Comparison of ENCODE assay signal across 18 cellular contexts in the genomic region with DNA sequence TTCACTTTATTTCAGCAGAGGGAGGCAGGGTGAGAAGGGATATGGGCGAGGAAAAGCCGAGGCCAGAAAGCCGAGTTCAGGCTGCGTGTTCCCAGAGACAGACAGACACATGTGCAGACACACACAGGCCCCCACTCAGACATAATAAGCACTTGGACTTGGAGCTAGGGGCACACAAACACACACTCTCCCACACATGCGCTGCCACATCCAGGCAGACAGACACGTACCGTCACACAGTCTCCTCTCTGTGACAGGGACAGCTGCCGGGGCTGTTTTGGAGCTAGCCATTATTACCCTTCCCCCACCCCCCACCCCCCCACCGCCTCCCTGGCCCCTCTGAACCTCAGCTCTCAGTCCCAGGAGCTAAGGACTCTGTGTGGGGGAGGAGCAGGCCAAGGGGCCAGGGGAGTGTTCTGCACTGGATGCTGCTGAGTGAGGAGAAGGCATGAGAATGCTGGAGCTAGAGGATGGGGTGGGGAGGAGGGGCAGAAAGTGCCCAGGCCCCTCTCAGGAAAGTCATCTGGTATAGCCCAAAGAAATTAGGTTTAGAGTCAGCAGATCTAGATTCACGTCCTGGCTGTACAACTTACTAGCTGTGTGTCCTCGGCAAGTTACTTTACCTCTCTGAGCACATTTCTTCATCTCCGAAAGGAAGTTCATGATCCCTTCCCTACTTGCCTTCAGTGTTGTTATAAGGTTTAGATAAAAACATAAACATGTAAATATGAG. TPM values are rescaled to one million over a fixed set of nuclear protein-coding genes. Genes with fewer than 3 reads are reported as not detected.
DNase-seq lines count a peak whose midpoint lies in the region; ATAC-seq, FAIRE-seq and TF ChIP-seq lines count a peak whose summit lies in the region.
"Had no signal": no experiment of that assay in that cellular context is flagged by ENCODE, and none has a peak within 500 bp of the region (broad histone marks: within the 10 kb centered on the region; RNA-seq: fewer than 3 reads in every experiment).

No MANE protein-coding gene starts in this region.

- H2BK120ac ChIP-seq in IMR-90 (ENCODE audit: low read depth, low read length) (no peak overlapping the region), trophoblast cell (ENCODE audit: insufficient read depth, low read length, poor library complexity) (no peak overlapping the region)

- 0 out of 2 replicates have a peak, but pooled peaks cover 7% of the 10 kb centered on the region for H3K9me1 ChIP-seq in IMR-90 (ENCODE audit: insufficient read depth, low read length)

- no peak overlapping the region for H3K14ac ChIP-seq in IMR-90 (replicated peaks; ENCODE audit: low read depth, low read length)
- H3K14ac ChIP-seq in trophoblast cell (ENCODE audit: low read length), result no peak overlapping the region

- in situ Hi-C loops in IMR-90 (cut with MboI; ENCODE audit: low sequenced_read_pairs), result no loop called here

- peaks cover 71% of the 10 kb centered on the region for H3K27me3 Mint-ChIP-seq in CD4-positive, alpha-beta T cell
- peaks cover 54% of the 10 kb centered on the region for H3K27me3 Mint-ChIP-seq in astrocyte (ENCODE audit: low read depth, unreplicated experiment)

- no CpG with 5 or more reads among the region's 12 CpGs for WGBS in IMR-90 (ENCODE audit: extremely low coverage in 2 of 2, insufficient read length in 1 of 2), 2 experiments
- WGBS in trophoblast cell (ENCODE audit: extremely low coverage, insufficient coverage, insufficient read length), result no CpG with 5 or more reads among the region's 12 CpGs
- 74 to 92% (median 75%) methylated on average over 10 to 12 of the region's 12 CpGs for WGBS in adrenal gland, 4 donors

- H3K4me3 ChIP-seq in IMR-90 (ENCODE audit: insufficient read depth, low read depth, low read length), result no peak overlapping the region
- H3K4me3 ChIP-seq in astrocyte (ENCODE audit: insufficient read depth, low read depth, low read length), result no peak overlapping the region
- peak overlapping the region; percentile 9 for H3K4me3 ChIP-seq in trophoblast cell (ENCODE audit: low read depth, low read length)
- no peak overlapping the region for H3K4me3 ChIP-seq in adrenal gland
- H3K4me3 ChIP-seq: GM23338 had no signal

- H2BK15ac ChIP-seq in IMR-90 (ENCODE audit: low read depth, low read length), result no peak overlapping the region

- no peak overlapping the region; the same call in 1 of the 2 replicates for H2AK5ac ChIP-seq in IMR-90 (ENCODE audit: low read depth, low read length)
- no peak overlapping the region for H2AK5ac ChIP-seq in trophoblast cell (ENCODE audit: low read length)

- H2BK20ac ChIP-seq in IMR-90 (ENCODE audit: low read depth, low read length), result no peak overlapping the region

- H3K9ac ChIP-seq in IMR-90 (ENCODE audit: low read depth, low read length), result no peak overlapping the region
- no peak overlapping the region for H3K9ac ChIP-seq in astrocyte (ENCODE audit: low read length)
- H3K9ac ChIP-seq in trophoblast cell (ENCODE audit: low read length), result no peak overlapping the region

- no peak for TF ChIP-seq POLR2A in IMR-90 (IDR thresholded peaks at IDR 0.05; ENCODE audit: low read depth, low read length)
- TF ChIP-seq POLR2A in adrenal gland (IDR thresholded peaks at IDR 0.05), result no peak

- H4K8ac ChIP-seq in IMR-90 (ENCODE audit: low read depth in 2 of 2, low read length in 2 of 2) (no peak overlapping the region), trophoblast cell (ENCODE audit: low read depth, low read length) (no peak overlapping the region)

- H3K56ac ChIP-seq in IMR-90 (ENCODE audit: extremely low read depth, insufficient read depth, low read length), result no peak overlapping the region

- H4K5ac ChIP-seq in IMR-90 (ENCODE audit: low read depth, low read length), result no peak overlapping the region

- H3K18ac ChIP-seq in IMR-90 (ENCODE audit: low read depth, low read length), result no peak overlapping the region
- H3K18ac ChIP-seq in trophoblast cell (ENCODE audit: low read length), result no peak overlapping the region

- FAIRE-seq in astrocyte (lab: Jason Lieb, UNC), result no peak
- FAIRE-seq: GM12892 had no signal

- peaks cover 4% of the 10 kb centered on the region for H3K4me1 Mint-ChIP-seq in CD4-positive, alpha-beta T cell (ENCODE audit: low read depth)
- peaks cover 10% of the 10 kb centered on the region for H3K4me1 Mint-ChIP-seq in astrocyte (ENCODE audit: low read depth, unreplicated experiment)

- H3K4me1 ChIP-seq in IMR-90 (ENCODE audit: control insufficient read depth, insufficient read depth, low read length), result peaks cover 2% of the 10 kb centered on the region; the same call in 1 of the 2 replicates
- peaks cover 21% of the 10 kb centered on the region for H3K4me1 ChIP-seq in astrocyte (ENCODE audit: insufficient read depth, low read length)
- peaks cover 12 to 16% of the 10 kb centered on the region in 2 experiments for H3K4me1 ChIP-seq in trophoblast cell (ENCODE audit: control insufficient read depth in 1 of 2, insufficient read depth in 2 of 2, low read length in 2 of 2)
- H3K4me1 ChIP-seq in adrenal gland (replicated peaks in 1 of 2), result peaks cover 17 to 18% of the 10 kb centered on the region in 2 donors

- CTCF ChIA-PET in CD4-positive, alpha-beta T cell (lab: Charles Lee), result interaction anchor here (0.5 to 1.1 kb wide), 2 partner anchors 12 to 15 kb away, joined by 3 read pairs; no protein-coding TSS in a partner anchor
- CTCF ChIA-PET in IMR-90 (lab: Yijun Ruan, JAX), result interaction anchor here (0.8 to 1.5 kb wide), 2 partner anchors 112 to 118 kb away, joined by 3 read pairs; no protein-coding TSS in a partner anchor

- H4K12ac ChIP-seq in trophoblast cell (ENCODE audit: low read depth, low read length), result no peak overlapping the region

- H3K9me3 ChIP-seq in CD4-positive, alpha-beta T cell (ENCODE audit: control insufficient read depth, low read length), result no peaks in the 10 kb centered on the region
- no peaks in the 10 kb centered on the region for H3K9me3 ChIP-seq in IMR-90 (ENCODE audit: control insufficient read depth, insufficient read depth, low read length)
- no peaks in the 10 kb centered on the region for H3K9me3 ChIP-seq in astrocyte (ENCODE audit: insufficient read depth, low read depth, low read length)
- H3K9me3 ChIP-seq in trophoblast cell (ENCODE audit: insufficient read depth, low read depth, low read length), result peaks cover 2% of the 10 kb centered on the region
- no peaks in the 10 kb centered on the region for H3K9me3 ChIP-seq in adrenal gland (replicated peaks in 1 of 3)

- H2AFZ ChIP-seq in IMR-90 (replicated peaks; ENCODE audit: low read length, poor library complexity) (peak overlapping the region; percentile 54), astrocyte (ENCODE audit: low read depth, low read length) (no peak overlapping the region), trophoblast cell (ENCODE audit: insufficient read depth, low read length, poor library complexity) (no peak overlapping the region)
- H2AFZ ChIP-seq: GM23338 had no signal

- peak overlapping the region; percentile 12 for H3K4me3 Mint-ChIP-seq in CD4-positive, alpha-beta T cell
- peak overlapping the region; percentile 42 for H3K4me3 Mint-ChIP-seq in astrocyte (ENCODE audit: unreplicated experiment)
- H3K4me3 Mint-ChIP-seq: GM23338 had no signal

- H3K79me2 ChIP-seq in astrocyte (ENCODE audit: insufficient read depth, low read length) (no peaks in the 10 kb centered on the region), trophoblast cell (ENCODE audit: control insufficient read depth, insufficient read depth, low read length, poor library complexity) (no peaks in the 10 kb centered on the region)

- H3K23ac ChIP-seq in IMR-90 (ENCODE audit: low read depth, low read length) (no peak overlapping the region), trophoblast cell (ENCODE audit: low read length) (no peak overlapping the region)

- H4K20me1 ChIP-seq in IMR-90 (ENCODE audit: insufficient read depth, low read length), result peaks cover 4% of the 10 kb centered on the region
- no peaks in the 10 kb centered on the region for H4K20me1 ChIP-seq in astrocyte (ENCODE audit: insufficient read depth, low read length)

- H3K36me3 ChIP-seq in IMR-90 (ENCODE audit: control insufficient read depth, insufficient read depth, low read length) (no peaks in the 10 kb centered on the region), astrocyte (ENCODE audit: insufficient read depth, low read length) (no peaks in the 10 kb centered on the region), trophoblast cell (ENCODE audit: control insufficient read depth in 1 of 2, insufficient read depth in 2 of 2, low read length in 2 of 2) (no peaks in the 10 kb centered on the region), adrenal gland (replicated peaks in 1 of 2) (no peaks in the 10 kb centered on the region)

- DNase-seq in CD4-positive, alpha-beta T cell, result no peak
- no peak for DNase-seq in IMR-90
- DNase-seq in astrocyte (ENCODE audit: low read depth), result no peak
- DNase-seq in trophoblast cell, result no peak
- DNase-seq in NCI-H1436 treated with DMSO at 0.1 percent for 48 hours (lab: John Stamatoyannopoulos, UW), result no peak
- no peak for DNase-seq in adrenal gland
- DNase-seq: AML-193, COR-L47, GF-D8, NCI-H187 treated with DMSO at 0.1 percent for 48 hours, NCI-H510A, Right ventricle myocardium superior had no signal

- BruUV-seq in IMR-90 (replicated peaks; lab: Mats Ljungman, UMichigan), result no TSS peak

- H2AK9ac ChIP-seq in IMR-90 (replicated peaks; ENCODE audit: low read depth, low read length, poor library complexity), result no peak overlapping the region

- dilution Hi-C loops in IMR-90 (cut with HindIII; ENCODE audit: low sequenced_read_pairs, unreplicated experiment), result no loop called here

- no peak overlapping the region for H3K27ac ChIP-seq in CD4-positive, alpha-beta T cell (ENCODE audit: low read depth, low read length)
- H3K27ac ChIP-seq in IMR-90 (ENCODE audit: insufficient read depth, low read length) (no peak overlapping the region), astrocyte (ENCODE audit: low read depth, low read length) (no peak overlapping the region), trophoblast cell (ENCODE audit: low read depth, low read length) (no peak overlapping the region), adrenal gland (no peak overlapping the region)

- H3K9me3 Mint-ChIP-seq in CD4-positive, alpha-beta T cell, result no peaks in the 10 kb centered on the region
- no peaks in the 10 kb centered on the region for H3K9me3 Mint-ChIP-seq in astrocyte (ENCODE audit: unreplicated experiment)
- H3K9me3 Mint-ChIP-seq: GM23338 had no signal

- TF ChIP-seq RAD21 in IMR-90 (IDR thresholded peaks at IDR 0.05; ENCODE audit: low read length), result no peak

- intact Hi-C loops in CD4-positive, alpha-beta T cell (cut with DNase I, micrococcal nuclease), result no loop called here
- intact Hi-C loops in IMR-90 (cut with micrococcal nuclease), result no loop called here
- intact Hi-C loops in adrenal gland (cut with DNase I), result loop anchor here in 1 of 2 donors (5.0 kb wide), 1 partner anchor 167 kb away; no protein-coding TSS in a partner anchor

- H3K36me3 Mint-ChIP-seq in CD4-positive, alpha-beta T cell (ENCODE audit: low read depth), result no peaks in the 10 kb centered on the region
- no peaks in the 10 kb centered on the region for H3K36me3 Mint-ChIP-seq in astrocyte (ENCODE audit: low read depth, unreplicated experiment)

- H3K79me1 ChIP-seq in IMR-90 (ENCODE audit: low read depth in 1 of 2, low read length in 2 of 2) (no peaks in the 10 kb centered on the region), trophoblast cell (ENCODE audit: low read length) (no peaks in the 10 kb centered on the region)

- H4K91ac ChIP-seq in IMR-90 (ENCODE audit: insufficient read depth, low read depth, low read length), result no peak overlapping the region
- no peak overlapping the region for H4K91ac ChIP-seq in trophoblast cell (ENCODE audit: low read depth, low read length)

- ATAC-seq in CD4-positive, alpha-beta T cell (ENCODE audit: poor library complexity), result no peak
- no peak for ATAC-seq in IMR-90 (ENCODE audit: low read depth)
- ATAC-seq in HG02885 (IDR thresholded peaks at IDR 0.05; ENCODE audit: poor library complexity, unreplicated experiment), result no peak
- ATAC-seq: GM23338, Panc1 had no signal

- H2BK12ac ChIP-seq in trophoblast cell (ENCODE audit: low read length), result no peak overlapping the region

- peaks cover 27% of the 10 kb centered on the region for H3K27me3 ChIP-seq in CD4-positive, alpha-beta T cell (ENCODE audit: control insufficient read depth, insufficient read depth, low read length)
- H3K27me3 ChIP-seq in IMR-90 (ENCODE audit: control insufficient read depth, insufficient read depth, low read length) (peaks cover 52% of the 10 kb centered on the region), astrocyte (ENCODE audit: insufficient read depth, low read length) (peaks cover 30% of the 10 kb centered on the region), trophoblast cell (ENCODE audit: insufficient read depth, low read length) (peaks cover 48% of the 10 kb centered on the region), adrenal gland (peaks cover 14% of the 10 kb centered on the region)

- H2BK5ac ChIP-seq in IMR-90 (ENCODE audit: low read depth, low read length, poor library complexity, severe bottlenecking), result no peak overlapping the region
- H2BK5ac ChIP-seq in trophoblast cell (ENCODE audit: low read depth, low read length, poor library complexity), result no peak overlapping the region

- TF ChIP-seq CTCF in CD4-positive, alpha-beta T cell (IDR thresholded peaks at IDR 0.05), result no peak
- TF ChIP-seq CTCF in IMR-90 (conservative IDR thresholded peaks at IDR 0.05; ENCODE audit: low read depth, low read length) (no peak), astrocyte (IDR thresholded peaks at IDR 0.05; ENCODE audit: insufficient read depth, low read depth, low read length) (no peak), adrenal gland (IDR thresholded peaks at IDR 0.05) (no peak)

- POLR2A ChIA-PET in CD4-positive, alpha-beta T cell (lab: Charles Lee), result no interaction called here
- POLR2A ChIA-PET in IMR-90 (lab: Charles Lee; ENCODE audit: unreplicated experiment), result no interaction called here

- H3K4ac ChIP-seq in IMR-90 (ENCODE audit: low read depth, low read length) (no peak overlapping the region), trophoblast cell (ENCODE audit: low read depth, low read length) (no peak overlapping the region)

- H3K27ac Mint-ChIP-seq in CD4-positive, alpha-beta T cell, result no peak overlapping the region
- H3K27ac Mint-ChIP-seq in astrocyte (ENCODE audit: unreplicated experiment), result no peak overlapping the region
- H3K27ac Mint-ChIP-seq: CD14-positive monocyte, GM23338 had no signal

- no peak overlapping the region for H3K4me2 ChIP-seq in IMR-90 (ENCODE audit: low read depth, low read length)
- peak overlapping the region; percentile 24 for H3K4me2 ChIP-seq in astrocyte (ENCODE audit: low read length)
- H3K4me2 ChIP-seq in trophoblast cell (ENCODE audit: low read length), result no peak overlapping the region
- H3K4me2 ChIP-seq: GM23338 had no signal

RNA-seq across cellular contexts. Expression of a gene that starts 6.3 kb away (rescaled TPM):
- total RNA-seq in CD4-positive, alpha-beta T cell, result not detected
- total RNA-seq in IMR-90 (2012; rRNA removed) (not detected in 2 replicates), astrocyte (1.6 and 1.7 TPM in 2 replicates), adrenal gland (1 to 10 TPM in 1 of 8 donors, under 1 TPM in 1, not detected in 6; 0.69 to 5.2 TPM)
- polyA plus RNA-seq in IMR-90 (2012; rRNA removed) (not detected in 2 replicates), adrenal gland (not detected)
- 0.03 and 0.13 TPM in 2 replicates for polyA plus RNA-seq in IMR-90 (2012; cell fraction: cytosol; rRNA removed)
- polyA plus RNA-seq in IMR-90 (2012; cell fraction: nucleus; rRNA removed; ENCODE audit: low replicate concordance), result 0.10 and 0.18 TPM in 2 replicates
- polyA plus RNA-seq in trophoblast cell (2013), result 0.04 TPM in 1 of 2 replicates, not detected in the other
- total RNA-seq: Daoy, GM23338 had no signal
- polyA plus RNA-seq: CD14-positive monocyte had no signal

RNA-seq across cellular contexts. Expression of a gene that starts 8.9 kb away (rescaled TPM):
- total RNA-seq in CD4-positive, alpha-beta T cell, result not detected
- total RNA-seq in IMR-90 (2012; rRNA removed) (0.28 and 0.36 TPM in 2 replicates), astrocyte (0.48 and 0.62 TPM in 2 replicates), adrenal gland (1 to 10 TPM in 2 of 8 donors, under 1 TPM in 5, not detected in 1; 0.35 to 1.9 (median 0.61) TPM)
- polyA plus RNA-seq in IMR-90 (2012; rRNA removed) (0.09 and 0.14 TPM in 2 replicates), adrenal gland (1 to 10 TPM in 2 of 3 donors, not detected in 1; 1.1 to 2.4 TPM)
- polyA plus RNA-seq in IMR-90 (2012; cell fraction: cytosol; rRNA removed), result 0.35 TPM in 1 of 2 replicates, not detected in the other
- 0.09 and 0.14 TPM in 2 replicates for polyA plus RNA-seq in IMR-90 (2012; cell fraction: nucleus; rRNA removed; ENCODE audit: low replicate concordance)
- 0.12 and 0.17 TPM in 2 replicates for polyA plus RNA-seq in trophoblast cell (2013)
- polyA plus RNA-seq: GM23338 had no signal

RNA-seq across cellular contexts. Expression of a gene that starts 10.3 kb away (rescaled TPM):
- 10 to 100 TPM; 28.8 to 30.9 TPM for total RNA-seq in CD4-positive, alpha-beta T cell
- total RNA-seq in IMR-90 (2012; rRNA removed) (36.4 and 38.7 TPM in 2 replicates), astrocyte (72.8 and 75.2 TPM in 2 replicates), adrenal gland (10 to 100 TPM; 35.4 to 46.1 (median 41.2) TPM)
- polyA plus RNA-seq in IMR-90 (2012; rRNA removed) (38.0 and 40.1 TPM in 2 replicates), adrenal gland (10 to 100 TPM; 16.4 to 35.1 (median 20.6) TPM)
- polyA plus RNA-seq in IMR-90 (2012; cell fraction: cytosol; rRNA removed), result 23.1 and 25.4 TPM in 2 replicates
- polyA plus RNA-seq in IMR-90 (2012; cell fraction: nucleus; rRNA removed; ENCODE audit: low replicate concordance), result 74.8 and 86.1 TPM in 2 replicates
- polyA plus RNA-seq in trophoblast cell (2013), result 36.1 and 36.7 TPM in 2 replicates
